18 cellular contexts compared by ENCODE assay signal in genomic region chr11:45692808-45693453, GRCh38. TPM values are rescaled to one million over a fixed set of nuclear protein-coding genes. Genes with fewer than 3 reads are reported as not detected.
A peak's percentile ranks its signal among the peaks of the same experiment; 100 is the strongest.
DNase-seq lines count a peak whose midpoint lies in the region; ATAC-seq and TF ChIP-seq lines count a peak whose summit lies in the region.
"Had no signal": no experiment of that assay in that cellular context is flagged by ENCODE, and none has a peak within 500 bp of the region (broad histone marks: within the 10 kb centered on the region; RNA-seq: fewer than 3 reads in every experiment).

No MANE protein-coding gene starts in this region.

- no peaks in the 10 kb centered on the region for H3K36me3 ChIP-seq in HCT116 (ENCODE audit: control insufficient read depth in 1 of 2, insufficient read depth in 2 of 2, low read length in 2 of 2)
- no peaks in the 10 kb centered on the region for H3K36me3 ChIP-seq in OCI-LY3 (replicated peaks; ENCODE audit: low read depth, low read length)
- H3K36me3 ChIP-seq in spleen = no peaks in the 10 kb centered on the region
- H3K36me3 ChIP-seq: BLaER1, SJCRH30 had no signal

- H3K27me3 ChIP-seq in HCT116 (ENCODE audit: insufficient read depth, low read length) (peaks cover 18% of the 10 kb centered on the region), OCI-LY3 (ENCODE audit: low read depth, low read length) (peaks cover 44% of the 10 kb centered on the region), spleen (replicated peaks in 1 of 7) (peaks cover 0 to 14% (median 0%) of the 10 kb centered on the region in 7 donors)
- H3K27me3 ChIP-seq: BLaER1 had no signal

- TF ChIP-seq CTCF in activated CD8-positive, alpha-beta T cell treated with anti-CD3 and anti-CD28 coated beads for 36 hours (IDR thresholded peaks at IDR 0.05) = no peak
- TF ChIP-seq CTCF in HCT116 (IDR thresholded peaks at IDR 0.05 in 2 of 3, conservative IDR thresholded peaks at IDR 0.05 in 1 of 3; ENCODE audit: borderline replicate concordance in 1 of 3, insufficient read depth in 1 of 3, low read depth in 2 of 3, low read length in 2 of 3) (no peak), OCI-LY3 (IDR thresholded peaks at IDR 0.05; ENCODE audit: low read depth, low read length) (peak; percentile 22; the same call in 1 of the 2 replicates), spleen (IDR thresholded peaks at IDR 0.05 in 8 of 11, conservative IDR thresholded peaks at IDR 0.05 in 3 of 11) (no peak)

- intact Hi-C loops in activated CD8-positive, alpha-beta T cell treated with anti-CD3 and anti-CD28 coated beads for 36 hours (cut with micrococcal nuclease) = no loop called here
- intact Hi-C loops in HCT116 (cut with micrococcal nuclease) (no loop called here), spleen (cut with DNase I; ENCODE audit: low total_unique reads) (no loop called here)

- H3K4me3 ChIP-seq in HCT116 (replicated peaks in 1 of 2; ENCODE audit: low read depth in 1 of 2, low read length in 2 of 2) (no peak overlapping the region), OCI-LY3 (ENCODE audit: low read length) (no peak overlapping the region), spleen (no peak overlapping the region)
- H3K4me3 ChIP-seq: BLaER1, PC-9, SJCRH30 had no signal

- H3K27ac ChIP-seq in HCT116 (ENCODE audit: low read depth, low read length) = no peak overlapping the region
- no peak overlapping the region for H3K27ac ChIP-seq in OCI-LY3 (ENCODE audit: low read length)
- no peak overlapping the region for H3K27ac ChIP-seq in spleen
- H3K27ac ChIP-seq: BLaER1, PC-9, RWPE1, SJCRH30 had no signal

- H3K27ac Mint-ChIP-seq in activated CD8-positive, alpha-beta T cell treated with anti-CD3 and anti-CD28 coated beads for 36 hours = no peak overlapping the region
- H3K27ac Mint-ChIP-seq in activated CD8-positive, alpha-beta T cell treated with anti-CD3 and anti-CD28 coated beads, Interleukin-2, amount 10 ng/mL, durations not matched to agents 7 days and 5 days = no peak overlapping the region
- H3K27ac Mint-ChIP-seq: CD4-positive, alpha-beta memory T cell had no signal

- no peak overlapping the region for H3K9ac ChIP-seq in HCT116 (ENCODE audit: low read length)
- no peak overlapping the region for H3K9ac ChIP-seq in OCI-LY3 (ENCODE audit: low read length)
- H3K9ac ChIP-seq: BLaER1 had no signal

- peak; percentile 45 for ATAC-seq in activated CD8-positive, alpha-beta T cell treated with anti-CD3 and anti-CD28 coated beads for 36 hours
- ATAC-seq in activated CD8-positive, alpha-beta T cell treated with anti-CD3 and anti-CD28 coated beads, Interleukin-2, amount 10 ng/mL, durations not matched to agents 7 days and 5 days = no peak
- no peak for ATAC-seq in HCT116
- no peak for ATAC-seq in HG03521 (IDR thresholded peaks at IDR 0.05; ENCODE audit: unreplicated experiment)

- H3K9me3 ChIP-seq in HCT116 (ENCODE audit: control insufficient read depth in 1 of 2, insufficient read depth in 1 of 2, low read depth in 1 of 2, low read length in 2 of 2) (no peaks in the 10 kb centered on the region), OCI-LY3 (ENCODE audit: insufficient read depth, low read length) (no peaks in the 10 kb centered on the region), spleen (no peaks in the 10 kb centered on the region)
- H3K9me3 ChIP-seq: BLaER1, SJCRH30 had no signal

- H3K4me1 Mint-ChIP-seq in activated CD8-positive, alpha-beta T cell treated with anti-CD3 and anti-CD28 coated beads for 36 hours (ENCODE audit: low read depth) = peaks cover 5% of the 10 kb centered on the region
- H3K4me1 Mint-ChIP-seq in activated CD8-positive, alpha-beta T cell treated with anti-CD3 and anti-CD28 coated beads, Interleukin-2, amount 10 ng/mL, durations not matched to agents 7 days and 5 days (ENCODE audit: low read depth) = peaks cover 6% of the 10 kb centered on the region
- H3K4me1 Mint-ChIP-seq: CD4-positive, alpha-beta memory T cell had no signal

- H2AFZ ChIP-seq in HCT116 (ENCODE audit: low read depth, low read length, poor library complexity, severe bottlenecking) (no peak overlapping the region), OCI-LY3 (ENCODE audit: low read depth, low read length) (no peak overlapping the region)
- H2AFZ ChIP-seq: PC-9 had no signal

- no peaks in the 10 kb centered on the region for H3K9me2 ChIP-seq in HCT116 (ENCODE audit: insufficient read depth)

- H4K20me1 ChIP-seq in HCT116 (ENCODE audit: insufficient read depth) = no peaks in the 10 kb centered on the region
- H4K20me1 ChIP-seq in OCI-LY3 (ENCODE audit: insufficient read depth, low read length) = no peaks in the 10 kb centered on the region
- H4K20me1 ChIP-seq: BLaER1 had no signal

- POLR2A ChIA-PET in activated CD8-positive, alpha-beta T cell treated with anti-CD3 and anti-CD28 coated beads for 36 hours (lab: Charles Lee) = no interaction called here
- POLR2A ChIA-PET in activated CD8-positive, alpha-beta T cell treated with anti-CD3 and anti-CD28 coated beads, Interleukin-2, amount 10 ng/mL, durations not matched to agents 7 days and 5 days (lab: Charles Lee) = no interaction called here
- POLR2A ChIA-PET in HCT116 (lab: Charles Lee) = no interaction called here

- H3K9me3 Mint-ChIP-seq in activated CD8-positive, alpha-beta T cell treated with anti-CD3 and anti-CD28 coated beads for 36 hours = no peaks in the 10 kb centered on the region
- H3K9me3 Mint-ChIP-seq in activated CD8-positive, alpha-beta T cell treated with anti-CD3 and anti-CD28 coated beads, Interleukin-2, amount 10 ng/mL, durations not matched to agents 7 days and 5 days (ENCODE audit: insufficient read depth) = no peaks in the 10 kb centered on the region
- H3K9me3 Mint-ChIP-seq: CD4-positive, alpha-beta memory T cell had no signal

- no peaks in the 10 kb centered on the region for H3K27me3 Mint-ChIP-seq in activated CD8-positive, alpha-beta T cell treated with anti-CD3 and anti-CD28 coated beads for 36 hours
- peaks cover 6% of the 10 kb centered on the region for H3K27me3 Mint-ChIP-seq in activated CD8-positive, alpha-beta T cell treated with anti-CD3 and anti-CD28 coated beads, Interleukin-2, amount 10 ng/mL, durations not matched to agents 7 days and 5 days (ENCODE audit: low read depth)

- BruUV-seq in HCT116 (replicated peaks; lab: Mats Ljungman, UMichigan) = no TSS peak

- H3K36me3 Mint-ChIP-seq in activated CD8-positive, alpha-beta T cell treated with anti-CD3 and anti-CD28 coated beads for 36 hours (ENCODE audit: low read depth) = no peaks in the 10 kb centered on the region
- no peaks in the 10 kb centered on the region for H3K36me3 Mint-ChIP-seq in activated CD8-positive, alpha-beta T cell treated with anti-CD3 and anti-CD28 coated beads, Interleukin-2, amount 10 ng/mL, durations not matched to agents 7 days and 5 days (ENCODE audit: low read depth)
- H3K36me3 Mint-ChIP-seq: CD4-positive, alpha-beta memory T cell had no signal

- H3K4me1 ChIP-seq in HCT116 (ENCODE audit: control insufficient read depth in 1 of 2, insufficient read depth in 2 of 2, low read length in 2 of 2) (no peaks in the 10 kb centered on the region), OCI-LY3 (ENCODE audit: low read length) (no peaks in the 10 kb centered on the region), spleen (no peaks in the 10 kb centered on the region)
- H3K4me1 ChIP-seq: SJCRH30 had no signal

- no peak overlapping the region for H3K4me3 Mint-ChIP-seq in activated CD8-positive, alpha-beta T cell treated with anti-CD3 and anti-CD28 coated beads for 36 hours
- H3K4me3 Mint-ChIP-seq in activated CD8-positive, alpha-beta T cell treated with anti-CD3 and anti-CD28 coated beads, Interleukin-2, amount 10 ng/mL, durations not matched to agents 7 days and 5 days = no peak overlapping the region
- H3K4me3 Mint-ChIP-seq: CD4-positive, alpha-beta memory T cell had no signal

- TF ChIP-seq POLR2A in HCT116 (IDR thresholded peaks at IDR 0.05; ENCODE audit: borderline replicate concordance, extremely low read depth, insufficient read depth, insufficient read length) (no peak), spleen (IDR thresholded peaks at IDR 0.05) (no peak)

- TF ChIP-seq RAD21 in HCT116 (IDR thresholded peaks at IDR 0.05; ENCODE audit: low read depth) = peak; percentile 20; the same call in 1 of the 2 replicates

- CTCF ChIA-PET in activated CD8-positive, alpha-beta T cell treated with anti-CD3 and anti-CD28 coated beads for 36 hours (lab: Charles Lee) = interaction anchor here (2.5 kb wide), 1 partner anchor 79 kb away, joined by 9 read pairs; no protein-coding TSS in a partner anchor
- CTCF ChIA-PET in activated CD8-positive, alpha-beta T cell treated with anti-CD3 and anti-CD28 coated beads, Interleukin-2, amount 10 ng/mL, durations not matched to agents 7 days and 5 days (lab: Charles Lee) = interaction anchor here (1.1 to 1.7 kb wide), 2 partner anchors 93 to 322 kb away, joined by 3 to 5 read pairs; no protein-coding TSS in a partner anchor
- CTCF ChIA-PET in HCT116 (lab: Charles Lee) = no interaction called here

- H3K4me2 ChIP-seq in HCT116 (ENCODE audit: low read length) (no peak overlapping the region), OCI-LY3 (ENCODE audit: low read length) (no peak overlapping the region)
- H3K4me2 ChIP-seq: BLaER1, PC-9 had no signal

- WGBS in spleen, 5 donors = 62 to 73% (median 67%) methylated on average over 10 of the region's 10 CpGs

- peak; percentile 22 for DNase-seq in activated CD8-positive, alpha-beta T cell treated with anti-CD3 and anti-CD28 coated beads for 36 hours
- DNase-seq in activated CD8-positive, alpha-beta T cell treated with anti-CD3 and anti-CD28 coated beads, Interleukin-2, amount 10 ng/mL, durations not matched to agents 7 days and 5 days = no peak
- no peak for DNase-seq in HCT116 (ENCODE audit: low read depth, low spot score)
- peak; percentile 18 for DNase-seq in spleen
- no peak for DNase-seq in activated T-cell treated with anti-CD3 and anti-CD28 coated beads, Interleukin-2, amount 50 U/mL, for 1 hour
- no peak for DNase-seq in DMS53 treated with DMSO at 0.1 percent for 48 hours (lab: John Stamatoyannopoulos, UW; ENCODE audit: unreplicated experiment)
- DNase-seq: CD4-positive, alpha-beta memory T cell; NCI-H1436; NCI-H1930; NCI-H226; NCI-H524; NCI-H82; PC-9; SJCRH30 had no signal

- RAD21 ChIA-PET in HCT116 (lab: Charles Lee; ENCODE audit: low non-redundant PET in 1 of 2, low total read pairs in 2 of 2, uncharacterized antibody in 2 of 2, unreplicated experiment in 2 of 2) = no interaction called here

- H3K79me2 ChIP-seq in HCT116 (ENCODE audit: insufficient read depth, low read length) = no peaks in the 10 kb centered on the region
- H3K79me2 ChIP-seq in OCI-LY3 (ENCODE audit: low read length) = no peaks in the 10 kb centered on the region

TF ChIP-seq in HCT116, 20 proteins besides CTCF, POLR2A, EP300 and RAD21 (continues in another document):
- TF ChIP-seq SP1 (IDR thresholded peaks at IDR 0.05; ENCODE audit: low read depth) = no peak
- TF ChIP-seq POLR2AphosphoS5 (IDR thresholded peaks at IDR 0.05; ENCODE audit: low read depth, low read length) = no peak
- no peak for TF ChIP-seq YY1 (IDR thresholded peaks at IDR 0.05; ENCODE audit: extremely low read depth, insufficient replicate concordance, low read depth, low read length)

RNA-seq across cellular contexts. Expression of gene CHST1, which starts 27.5 kb away (rescaled TPM):
- total RNA-seq in activated CD8-positive, alpha-beta T cell treated with anti-CD3 and anti-CD28 coated beads for 36 hours = not detected
- not detected for total RNA-seq in activated CD8-positive, alpha-beta T cell treated with anti-CD3 and anti-CD28 coated beads, Interleukin-2, amount 10 ng/mL, durations not matched to agents 7 days and 5 days
- total RNA-seq in HCT116 (2021; ENCODE audit: unreplicated experiment) (0.69 TPM), spleen (10 to 100 TPM in 3 of 7 donors, 1 to 10 TPM in 4; 4.3 to 18.9 (median 9.0) TPM)
- 0.55 and 0.65 TPM in 2 replicates for polyA plus RNA-seq in HCT116 (2012)
- polyA plus RNA-seq in spleen = 1 to 10 TPM; 1.1 to 4.9 (median 3.3) TPM
- total RNA-seq: CD4-positive, alpha-beta memory T cell; PC-9; SJCRH30 had no signal
- polyA plus RNA-seq: CD4-positive, alpha-beta memory T cell had no signal

Comparison
In these comparisons a context has a peak if more than half of its experiments do, and no peak if none do; other contexts are left out.
1. DNase-seq: peak in activated CD8-positive, alpha-beta T cell treated with anti-CD3 and anti-CD28 coated beads for 36 hours (single experiment) and spleen (single experiment); none in activated CD8-positive, alpha-beta T cell treated with anti-CD3 and anti-CD28 coated beads, Interleukin-2, amount 10 ng/mL, durations not matched to agents 7 days and 5 days (single experiment), HCT116 (single experiment), activated T-cell treated with anti-CD3 and anti-CD28 coated beads, Interleukin-2, amount 50 U/mL, for 1 hour (single experiment) and DMS53 treated with DMSO at 0.1 percent for 48 hours (single experiment).